8 cellular contexts compared by ENCODE assay signal in the genomic region with DNA sequence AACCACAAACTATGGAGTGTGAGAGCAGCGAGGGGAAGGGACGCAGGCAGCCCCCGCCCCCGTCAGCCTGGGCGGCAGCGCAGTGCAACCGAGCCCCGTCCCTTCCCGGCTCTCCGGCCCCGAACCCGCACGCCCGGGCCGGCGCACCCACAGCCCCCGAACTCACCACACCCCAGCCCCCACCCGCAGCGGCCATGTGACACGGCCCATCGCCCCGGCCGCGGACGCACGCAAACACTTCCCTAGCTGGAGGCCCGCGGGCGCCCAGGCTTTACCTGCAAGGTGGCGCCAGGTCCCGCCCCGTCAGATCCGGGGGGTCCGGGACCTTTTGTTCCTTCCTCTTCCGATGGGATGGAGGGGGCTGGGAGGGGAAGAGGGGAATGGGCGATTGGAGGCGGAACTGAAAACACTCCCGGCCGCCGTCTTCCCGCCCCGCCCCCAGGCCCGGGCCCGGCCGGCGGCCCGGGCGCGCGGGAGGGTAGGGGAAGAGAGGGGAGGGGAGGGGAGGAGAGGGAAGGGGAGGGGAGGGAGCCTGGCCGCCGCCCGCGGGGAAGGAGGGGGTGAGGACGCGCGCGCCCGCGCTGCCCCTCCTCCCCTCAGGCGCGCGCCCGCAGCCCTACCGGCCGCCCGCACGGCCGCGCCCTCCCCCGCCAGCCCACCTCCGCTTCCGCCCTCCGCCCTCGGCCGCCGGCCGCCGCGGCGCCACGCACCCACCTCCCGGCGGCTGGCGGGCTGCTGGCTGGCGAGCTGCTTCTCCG. TPM values are rescaled to one million over a fixed set of nuclear protein-coding genes. Genes with fewer than 3 reads are reported as not detected.
A peak's percentile ranks its signal among the peaks of the same experiment; 100 is the strongest.
DNase-seq lines count a peak whose midpoint lies in the region; ATAC-seq and TF ChIP-seq lines count a peak whose summit lies in the region.

A gene (minus strand): TSS at position 574 of the 758 bp plus-strand sequence. CDS start 33,903 bp downstream, outside the sequence.

- H3K27me3 ChIP-seq in Karpas-422 (ENCODE audit: low read length) (no peaks in the 10 kb centered on the region), testis (no peaks in the 10 kb centered on the region)

- H3K9me3 Mint-ChIP-seq in osteocyte (ENCODE audit: unreplicated experiment): no peaks in the 10 kb centered on the region

- peak within 1 kb of the TSS; percentile 90 for H3K27ac Mint-ChIP-seq in osteocyte (ENCODE audit: unreplicated experiment)

- H3K36me3 ChIP-seq in Karpas-422 (ENCODE audit: insufficient read depth, low read length) (no peaks in the 10 kb centered on the region), SK-N-MC (ENCODE audit: insufficient read depth, low read length) (no peaks in the 10 kb centered on the region), testis (ENCODE audit: low read depth, missing control alignments) (no peaks in the 10 kb centered on the region)

- H3K4me1 ChIP-seq in Karpas-422 (ENCODE audit: low read length): peaks cover 68% of the 10 kb centered on the region
- peaks cover 24% of the 10 kb centered on the region for H3K4me1 ChIP-seq in testis

- H4K20me1 ChIP-seq in Karpas-422 (ENCODE audit: insufficient read depth, low read depth, low read length): peaks cover 38% of the 10 kb centered on the region

- peak within 1 kb of the TSS; percentile 96 for H3K4me2 ChIP-seq in Karpas-422 (ENCODE audit: low read depth, low read length, poor library complexity, severe bottlenecking)

- no peaks in the 10 kb centered on the region for H3K9me2 ChIP-seq in Karpas-422 (replicated peaks; ENCODE audit: insufficient read depth, low read length)

- H3K9me3 ChIP-seq in Karpas-422 (ENCODE audit: low read length): no peaks in the 10 kb centered on the region
- no peaks in the 10 kb centered on the region for H3K9me3 ChIP-seq in SK-N-MC (ENCODE audit: low read depth, low read length)
- no peaks in the 10 kb centered on the region for H3K9me3 ChIP-seq in testis

- peak within 1 kb of the TSS; percentile 87 for H3K4me3 Mint-ChIP-seq in osteocyte (ENCODE audit: unreplicated experiment)

- ATAC-seq in GM21786 (IDR thresholded peaks at IDR 0.05; ENCODE audit: unreplicated experiment): peak; percentile 35

- peaks cover 38% of the 10 kb centered on the region for H3K4me1 Mint-ChIP-seq in osteocyte (ENCODE audit: unreplicated experiment)

- DNase-seq in Daoy (ENCODE audit: low read depth) (no peak), Karpas-422 (peak; percentile 92), SK-N-MC (ENCODE audit: low read depth, low spot score) (no peak), glomerular visceral epithelial cell (ENCODE audit: extremely low spot score) (peak; percentile 86), osteocyte (ENCODE audit: extremely low spot score, unreplicated experiment) (peak; percentile 91), testis (peak; percentile 87)
- peak; percentile 76 for DNase-seq in activated naive CD4-positive, alpha-beta T cell treated with anti-CD3 and anti-CD28 coated beads, Interleukin-2, amount 50 U/mL, for 16 hours

- H3K4me3 ChIP-seq in Karpas-422 (ENCODE audit: low read length): peak within 1 kb of the TSS; percentile 94
- peak within 1 kb of the TSS; percentile 90 for H3K4me3 ChIP-seq in SK-N-MC
- peak within 1 kb of the TSS; percentile 95 for H3K4me3 ChIP-seq in testis

- H3K79me2 ChIP-seq in Karpas-422 (ENCODE audit: low read length): peaks cover 50% of the 10 kb centered on the region

- no peaks in the 10 kb centered on the region for H3K36me3 Mint-ChIP-seq in osteocyte (ENCODE audit: unreplicated experiment)

- 1% methylated on average over 80 of the region's 87 CpGs; no CpG with 5 or more reads in 1 of the 2 donors for WGBS in testis, 2 donors

- intact Hi-C loops in testis (cut with DNase I; ENCODE audit: low total_unique reads): no loop called here

- peaks cover 18% of the 10 kb centered on the region for H3K27me3 Mint-ChIP-seq in osteocyte (ENCODE audit: unreplicated experiment)

- peak within 1 kb of the TSS; percentile 93 for H3K9ac ChIP-seq in Karpas-422 (ENCODE audit: low read length)
- peak within 1 kb of the TSS; percentile 78 for H3K9ac ChIP-seq in SK-N-MC (ENCODE audit: insufficient read length)

- H3K27ac ChIP-seq in Karpas-422 (ENCODE audit: low read length) (peak within 1 kb of the TSS; percentile 89), SK-N-MC (peak within 1 kb of the TSS; percentile 87), testis (peak within 1 kb of the TSS; percentile 97)

- H2AFZ ChIP-seq in Karpas-422 (ENCODE audit: low read length): peak within 1 kb of the TSS; percentile 3; the same call in 1 of the 2 replicates

- no peak for TF ChIP-seq CTCF in osteocyte (IDR thresholded peaks at IDR 0.05)
- no peak for TF ChIP-seq CTCF in testis (IDR thresholded peaks at IDR 0.05)

- no peak for TF ChIP-seq POLR2A in testis (IDR thresholded peaks at IDR 0.05)

RNA-seq across cellular contexts. Expression of the gene that starts here (rescaled TPM):
- total RNA-seq in Daoy (2014; rRNA removed; shearing (Covaris generic)): 67.2 and 88.3 TPM in 2 replicates
- total RNA-seq in Karpas-422 (2014; rRNA removed; shearing (Covaris generic); ENCODE audit: low replicate concordance): 153 and 163 TPM in 2 replicates
- 145 and 147 TPM in 2 replicates for total RNA-seq in osteocyte
- total RNA-seq in testis: 100 to 1,000 TPM in 1 of 2 donors, 10 to 100 TPM in 1; 76.9 to 115 TPM
- 109 TPM for polyA plus RNA-seq in testis (ENCODE audit: insufficient read depth, low read depth, low replicate concordance)

Comparison
In these comparisons a context has a peak if more than half of its experiments do, and no peak if none do; other contexts are left out.
1. DNase-seq: peak in Karpas-422 (single experiment), activated naive CD4-positive, alpha-beta T cell treated with anti-CD3 and anti-CD28 coated beads, Interleukin-2, amount 50 U/mL, for 16 hours (single experiment), glomerular visceral epithelial cell (single experiment), osteocyte (single experiment) and testis (single experiment); none in Daoy (single experiment) and SK-N-MC (single experiment).
2. Peak in every context shown above with its lines, with median percentiles within 50 percentile points of each other: H3K27ac ChIP-seq and H3K4me3 ChIP-seq.